1 cellular context compared by ENCODE assay signal in genomic region chr21:45615145-45615711, GRCh38.
TF ChIP-seq lines count a peak whose summit lies in the region.

No MANE protein-coding gene starts in this region.

TF ChIP-seq in HCT116, 20 proteins besides CTCF, POLR2A, EP300 and RAD21 (continued from another document):
- TF ChIP-seq ZBTB33 (IDR thresholded peaks at IDR 0.05; ENCODE audit: extremely low read depth, insufficient replicate concordance, low read length): no peak
- no peak for TF ChIP-seq EZH2 (IDR thresholded peaks at IDR 0.05)
- TF ChIP-seq ZNF274 (IDR thresholded peaks at IDR 0.05; ENCODE audit: low read depth, low read length): no peak
- no peak for TF ChIP-seq ZFX (IDR thresholded peaks at IDR 0.05)
- no peak for TF ChIP-seq TCF7L2 (IDR thresholded peaks at IDR 0.05; ENCODE audit: borderline replicate concordance, extremely low read depth, insufficient read depth, insufficient read length)
